ENCODE assay signal across 12 cellular contexts in the genomic region with DNA sequence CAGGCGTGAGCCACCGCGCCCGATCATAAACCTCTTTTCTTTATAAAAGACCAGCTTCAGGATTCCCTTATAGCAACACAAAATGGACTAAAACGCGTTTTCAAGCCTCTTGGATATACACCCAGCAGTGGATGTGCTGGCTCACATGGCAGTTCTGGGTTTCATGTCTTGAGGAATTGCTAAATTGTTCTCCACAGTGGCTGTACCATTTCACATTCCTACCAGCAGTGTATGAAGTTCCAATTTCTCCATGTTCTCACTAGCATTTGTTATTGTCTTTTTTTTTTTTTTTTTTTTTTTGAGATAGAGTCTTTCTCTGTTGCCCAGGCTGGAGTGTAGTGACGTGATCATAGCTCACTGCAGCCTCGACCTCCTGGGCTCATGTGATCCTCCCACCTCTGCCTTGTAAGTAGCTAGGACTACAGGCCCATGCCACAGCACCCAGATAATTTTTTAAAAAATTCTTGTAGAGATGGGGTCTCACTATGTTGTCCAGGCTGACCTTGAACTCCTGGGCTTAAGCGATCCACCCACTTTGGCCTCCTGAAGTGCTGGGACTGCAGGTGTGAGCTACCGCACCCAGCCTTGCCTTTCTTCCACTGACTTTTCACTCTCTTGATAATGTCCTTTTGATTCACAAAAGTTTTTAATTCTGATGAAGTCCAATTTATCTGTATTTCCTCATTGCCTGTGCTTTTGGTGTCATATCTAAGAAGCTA.
"Had no signal": no experiment of that assay in that cellular context is flagged by ENCODE, and none has a peak within 500 bp of the region (broad histone marks: within the 10 kb centered on the region; RNA-seq: fewer than 3 reads in every experiment).

No MANE protein-coding gene starts in this region.

- H3K27me3 Mint-ChIP-seq: activated CD4-positive, alpha-beta memory T cell treated with anti-CD3 and anti-CD28 coated beads, Interleukin-2, amount 10 ng/mL, durations not matched to agents 7 days and 5 days; dendritic cell treated with granulocyte-macrophage colony-stimulating factor and Interleukin-4, amounts not matched to agents 40 ng/mL and 50 ng/mL, for 4 days; effector memory CD8-positive, alpha-beta T cell had no signal

- H3K9me3 ChIP-seq: gastrocnemius medialis, thyroid gland had no signal

- H3K4me1 ChIP-seq: gastrocnemius medialis, thyroid gland had no signal

- H3K27me3 ChIP-seq: gastrocnemius medialis, thyroid gland had no signal

- H3K4me3 ChIP-seq: gastrocnemius medialis, thyroid gland had no signal

- DNase-seq: activated CD4-positive, alpha-beta memory T cell treated with anti-CD3 and anti-CD28 coated beads, Interleukin-2, amount 10 ng/mL, durations not matched to agents 7 days and 5 days; activated CD4-positive, alpha-beta T cell treated with anti-CD3 and anti-CD28 coated beads for 1 hour; activated naive CD4-positive, alpha-beta T cell; caudate nucleus; effector memory CD8-positive, alpha-beta T cell; erythroblast; gastrocnemius medialis; retina; small intestine; T-helper 9 cell; thyroid gland had no signal

- H3K4me3 Mint-ChIP-seq: activated CD4-positive, alpha-beta memory T cell treated with anti-CD3 and anti-CD28 coated beads, Interleukin-2, amount 10 ng/mL, durations not matched to agents 7 days and 5 days; dendritic cell treated with granulocyte-macrophage colony-stimulating factor and Interleukin-4, amounts not matched to agents 40 ng/mL and 50 ng/mL, for 4 days; effector memory CD8-positive, alpha-beta T cell had no signal

- H3K27ac ChIP-seq: gastrocnemius medialis, thyroid gland had no signal

- H3K9me3 Mint-ChIP-seq: activated CD4-positive, alpha-beta memory T cell treated with anti-CD3 and anti-CD28 coated beads, Interleukin-2, amount 10 ng/mL, durations not matched to agents 7 days and 5 days; dendritic cell treated with granulocyte-macrophage colony-stimulating factor and Interleukin-4, amounts not matched to agents 40 ng/mL and 50 ng/mL, for 4 days; effector memory CD8-positive, alpha-beta T cell had no signal

- FAIRE-seq: small intestine had no signal

- H3K27ac Mint-ChIP-seq: activated CD4-positive, alpha-beta memory T cell treated with anti-CD3 and anti-CD28 coated beads, Interleukin-2, amount 10 ng/mL, durations not matched to agents 7 days and 5 days; dendritic cell treated with granulocyte-macrophage colony-stimulating factor and Interleukin-4, amounts not matched to agents 40 ng/mL and 50 ng/mL, for 4 days had no signal

- ATAC-seq: effector memory CD8-positive, alpha-beta T cell; gastrocnemius medialis had no signal

- H3K4me1 Mint-ChIP-seq: activated CD4-positive, alpha-beta memory T cell treated with anti-CD3 and anti-CD28 coated beads, Interleukin-2, amount 10 ng/mL, durations not matched to agents 7 days and 5 days had no signal
